In the genomic region with DNA sequence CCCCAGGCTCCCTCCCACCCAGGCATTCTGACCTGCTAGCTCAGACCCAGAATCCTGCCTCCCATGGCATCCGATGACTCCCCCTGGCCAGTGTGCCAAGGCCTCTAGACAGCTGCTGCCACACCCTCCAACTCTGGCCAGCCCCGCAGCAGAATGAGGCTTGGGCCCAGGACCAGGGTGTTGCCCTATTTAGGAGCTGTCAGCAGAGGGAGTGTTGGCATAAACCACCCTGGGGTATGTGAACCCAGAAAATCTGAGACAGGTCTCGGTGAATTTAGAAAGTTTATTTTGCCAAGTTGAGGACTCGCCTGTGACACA, we compare ENCODE assay signal across 20 cellular contexts.
DNase-seq lines count a peak whose midpoint lies in the region; ATAC-seq and TF ChIP-seq lines count a peak whose summit lies in the region.
"Had no signal": no experiment of that assay in that cellular context is flagged by ENCODE, and none has a peak within 500 bp of the region (broad histone marks: within the 10 kb centered on the region; RNA-seq: fewer than 3 reads in every experiment).

No MANE protein-coding gene starts in this region.

- H3K4me3 ChIP-seq in H7 (ENCODE audit: insufficient read depth, low read depth, low read length) (no peak overlapping the region), gastroesophageal sphincter (no peak overlapping the region), sigmoid colon (no peak overlapping the region)
- H3K4me3 ChIP-seq: right lobe of liver had no signal

- POLR2A ChIA-PET in WTC11 (lab: Charles Lee) = no interaction called here

- H3K36me3 Mint-ChIP-seq in WTC11 (no peaks in the 10 kb centered on the region), mesothelial cell of epicardium (no peaks in the 10 kb centered on the region), immature natural killer cell (no peaks in the 10 kb centered on the region)
- H3K36me3 Mint-ChIP-seq: activated CD8-positive, alpha-beta memory T cell treated with anti-CD3 and anti-CD28 coated beads, Interleukin-2, amount 10 ng/mL, durations not matched to agents 7 days and 5 days; activated naive CD8-positive, alpha-beta T cell treated with anti-CD3 and anti-CD28 coated beads for 36 hours; stimulated activated naive B cell treated with anti-CD40 and anti-IgM and Interleukin-4, amounts not matched to agents 10 μg/mL and 1 μg/mL and 100 μg/mL, for 72 hours had no signal

- H3K36me3 ChIP-seq in H7 (replicated peaks; ENCODE audit: control insufficient read depth, insufficient read depth, low read length) = no peaks in the 10 kb centered on the region
- H3K36me3 ChIP-seq in gastroesophageal sphincter = no peaks in the 10 kb centered on the region
- no peaks in the 10 kb centered on the region for H3K36me3 ChIP-seq in sigmoid colon
- H3K36me3 ChIP-seq: right lobe of liver had no signal

- ATAC-seq in WTC11 (0 out of 2 replicates have a peak, but pooled peaks have one; percentile 13), gastroesophageal sphincter (no peak), HG03097 (IDR thresholded peaks at IDR 0.05; ENCODE audit: low FRiP score, unreplicated experiment) (no peak), GM21723 (IDR thresholded peaks at IDR 0.05; ENCODE audit: unreplicated experiment) (no peak)
- ATAC-seq: activated CD4-positive, alpha-beta T cell treated with anti-CD3 and anti-CD28 coated beads for 36 hours; activated CD8-positive, alpha-beta memory T cell treated with anti-CD3 and anti-CD28 coated beads, Interleukin-2, amount 10 ng/mL, durations not matched to agents 7 days and 5 days; effector memory CD8-positive, alpha-beta T cell; stimulated activated naive B cell treated with anti-CD40 and anti-IgM and Interleukin-4, amounts not matched to agents 10 μg/mL and 1 μg/mL and 100 μg/mL, for 72 hours had no signal

- CTCF ChIA-PET in WTC11 (lab: Charles Lee) = interaction anchor here (0.6 kb wide), 3 partner anchors 44 to 207 kb away, joined by 3 to 5 read pairs (median 3); no protein-coding TSS in a partner anchor

- H3K4me3 Mint-ChIP-seq in WTC11 (no peak overlapping the region), mesothelial cell of epicardium (no peak overlapping the region), immature natural killer cell (no peak overlapping the region)
- H3K4me3 Mint-ChIP-seq: activated CD4-positive, alpha-beta T cell treated with anti-CD3 and anti-CD28 coated beads for 36 hours; activated CD8-positive, alpha-beta memory T cell treated with anti-CD3 and anti-CD28 coated beads, Interleukin-2, amount 10 ng/mL, durations not matched to agents 7 days and 5 days; activated naive CD8-positive, alpha-beta T cell treated with anti-CD3 and anti-CD28 coated beads for 36 hours; CD4-positive, alpha-beta T cell; effector memory CD8-positive, alpha-beta T cell; stimulated activated naive B cell treated with anti-CD40 and anti-IgM and Interleukin-4, amounts not matched to agents 10 μg/mL and 1 μg/mL and 100 μg/mL, for 72 hours had no signal

- no peaks in the 10 kb centered on the region for H3K9me3 Mint-ChIP-seq in WTC11
- H3K9me3 Mint-ChIP-seq in mesothelial cell of epicardium = no peaks in the 10 kb centered on the region
- no peaks in the 10 kb centered on the region for H3K9me3 Mint-ChIP-seq in immature natural killer cell
- H3K9me3 Mint-ChIP-seq: activated naive CD8-positive, alpha-beta T cell treated with anti-CD3 and anti-CD28 coated beads for 36 hours; CD4-positive, alpha-beta T cell; effector memory CD8-positive, alpha-beta T cell; stimulated activated naive B cell treated with anti-CD40 and anti-IgM and Interleukin-4, amounts not matched to agents 10 μg/mL and 1 μg/mL and 100 μg/mL, for 72 hours had no signal

- intact Hi-C loops in sigmoid colon (cut with DNase I) = no loop called here

- no peak for TF ChIP-seq EP300 in gastroesophageal sphincter (IDR thresholded peaks at IDR 0.05)
- TF ChIP-seq EP300 in sigmoid colon (IDR thresholded peaks at IDR 0.05) = no peak

- DNase-seq in H7 (peak; percentile 51), WTC11 (ENCODE audit: low spot score) (no peak), sigmoid colon (no peak), mesothelial cell of epicardium (ENCODE audit: low spot score in 2 of 2, unreplicated experiment in 2 of 2) (no peak), immature natural killer cell (no peak)
- DNase-seq: activated CD4-positive, alpha-beta T cell treated with anti-CD3 and anti-CD28 coated beads for 36 hours; activated CD8-positive, alpha-beta memory T cell treated with anti-CD3 and anti-CD28 coated beads, Interleukin-2, amount 10 ng/mL, durations not matched to agents 7 days and 5 days; activated naive CD8-positive, alpha-beta T cell treated with anti-CD3 and anti-CD28 coated beads for 36 hours; CD4-positive, alpha-beta T cell; effector memory CD8-positive, alpha-beta T cell; NCI-H1417; NCI-H510A; occipital lobe; right lobe of liver; stimulated activated CD4-positive, alpha-beta T cell treated with anti-CD3 and anti-CD28 coated beads, Interleukin-1b, Interleukin-23, amount 100 ng/mL, for 48 hours; stimulated activated naive B cell treated with anti-CD40 and anti-IgM and Interleukin-4, amounts not matched to agents 10 μg/mL and 1 μg/mL and 100 μg/mL, for 72 hours had no signal

- peaks cover 29% of the 10 kb centered on the region for H3K4me1 Mint-ChIP-seq in WTC11
- H3K4me1 Mint-ChIP-seq in mesothelial cell of epicardium = peaks cover 25% of the 10 kb centered on the region
- no peaks in the 10 kb centered on the region for H3K4me1 Mint-ChIP-seq in immature natural killer cell
- H3K4me1 Mint-ChIP-seq: activated CD4-positive, alpha-beta T cell treated with anti-CD3 and anti-CD28 coated beads for 36 hours; activated CD8-positive, alpha-beta memory T cell treated with anti-CD3 and anti-CD28 coated beads, Interleukin-2, amount 10 ng/mL, durations not matched to agents 7 days and 5 days; activated naive CD8-positive, alpha-beta T cell treated with anti-CD3 and anti-CD28 coated beads for 36 hours; stimulated activated naive B cell treated with anti-CD40 and anti-IgM and Interleukin-4, amounts not matched to agents 10 μg/mL and 1 μg/mL and 100 μg/mL, for 72 hours had no signal

- WGBS in gastroesophageal sphincter (ENCODE audit: low coverage in 1 of 2), 2 donors = 80 to 100% methylated on average over 1 of the region's 4 CpGs
- WGBS in sigmoid colon, 2 donors = 74 to 85% methylated on average over 4 of the region's 4 CpGs

- H3K27me3 Mint-ChIP-seq in WTC11 (ENCODE audit: low read depth) (no peaks in the 10 kb centered on the region; the same call in 1 of the 2 replicates), mesothelial cell of epicardium (ENCODE audit: low read depth) (peaks cover 10% of the 10 kb centered on the region), immature natural killer cell (ENCODE audit: low read depth in 3 of 3) (peaks cover 4 to 11% (median 5%) of the 10 kb centered on the region in 3 donors)

- H3K4me1 ChIP-seq in gastroesophageal sphincter (peaks cover 8 to 67% (median 25%) of the 10 kb centered on the region in 3 donors), sigmoid colon (peaks cover 0 to 70% (median 46%) of the 10 kb centered on the region in 4 donors)
- H3K4me1 ChIP-seq: right lobe of liver had no signal

- TF ChIP-seq POLR2A in gastroesophageal sphincter (IDR thresholded peaks at IDR 0.05) (no peak), sigmoid colon (IDR thresholded peaks at IDR 0.05) (no peak)

- H3K27me3 ChIP-seq in H7 (ENCODE audit: control insufficient read depth, insufficient read depth, low read length) (no peaks in the 10 kb centered on the region), gastroesophageal sphincter (no peaks in the 10 kb centered on the region), sigmoid colon (no peaks in the 10 kb centered on the region)
- H3K27me3 ChIP-seq: right lobe of liver had no signal

- TF ChIP-seq CTCF in WTC11 (IDR thresholded peaks at IDR 0.05) (no peak), gastroesophageal sphincter (IDR thresholded peaks at IDR 0.05) (peak in 1 of 4 experiments; percentile 41), sigmoid colon (IDR thresholded peaks at IDR 0.05) (no peak), mesothelial cell of epicardium (IDR thresholded peaks at IDR 0.05; ENCODE audit: unreplicated experiment) (no peak)

- H3K27ac ChIP-seq in gastroesophageal sphincter (peak overlapping the region in 3 of 4 donors; percentile 56 to 92 (median 60)), sigmoid colon (peak overlapping the region in 3 of 4 donors; percentile 43 to 53 (median 51))
- H3K27ac ChIP-seq: right lobe of liver, RWPE1 had no signal

- H3K27ac Mint-ChIP-seq in WTC11 = no peak overlapping the region
- H3K27ac Mint-ChIP-seq in mesothelial cell of epicardium = no peak overlapping the region
- H3K27ac Mint-ChIP-seq in immature natural killer cell = peak overlapping the region in 1 of 6 donors; percentile 24
- H3K27ac Mint-ChIP-seq: activated CD4-positive, alpha-beta T cell treated with anti-CD3 and anti-CD28 coated beads for 36 hours; activated CD8-positive, alpha-beta memory T cell treated with anti-CD3 and anti-CD28 coated beads, Interleukin-2, amount 10 ng/mL, durations not matched to agents 7 days and 5 days; activated naive CD8-positive, alpha-beta T cell treated with anti-CD3 and anti-CD28 coated beads for 36 hours; CD4-positive, alpha-beta T cell; effector memory CD8-positive, alpha-beta T cell; stimulated activated naive B cell treated with anti-CD40 and anti-IgM and Interleukin-4, amounts not matched to agents 10 μg/mL and 1 μg/mL and 100 μg/mL, for 72 hours had no signal

- H3K9me3 ChIP-seq in gastroesophageal sphincter (no peaks in the 10 kb centered on the region), sigmoid colon (no peaks in the 10 kb centered on the region)
- H3K9me3 ChIP-seq: right lobe of liver had no signal

TF ChIP-seq in WTC11, 78 proteins besides CTCF, POLR2A, EP300 and RAD21 (continues in another document):
- TF ChIP-seq ZNF263 (CRISPR knock-in tag; IDR thresholded peaks at IDR 0.05; ENCODE audit: low read depth) = no peak
- no peak for TF ChIP-seq ETV6 (CRISPR knock-in tag; IDR thresholded peaks at IDR 0.05)
- TF ChIP-seq HMGA2 (CRISPR knock-in tag; IDR thresholded peaks at IDR 0.05) = no peak
- TF ChIP-seq ZBTB43 (CRISPR knock-in tag; IDR thresholded peaks at IDR 0.05) = no peak
